In genomic region chr7:136245327-136246004, GRCh38 we compare ENCODE assay signal across 30 cellular contexts.
"Had no signal": no experiment of that assay in that cellular context is flagged by ENCODE, and none has a peak within 500 bp of the region (broad histone marks: within the 10 kb centered on the region; RNA-seq: fewer than 3 reads in every experiment).

No MANE protein-coding gene starts in this region.

- H3K27ac Mint-ChIP-seq: activated CD4-positive, alpha-beta memory T cell treated with anti-CD3 and anti-CD28 coated beads for 36 hours; activated CD8-positive, alpha-beta memory T cell treated with anti-CD3 and anti-CD28 coated beads, Interleukin-2, amount 10 ng/mL, durations not matched to agents 7 days and 5 days; activated CD8-positive, alpha-beta T cell treated with anti-CD3 and anti-CD28 coated beads, Interleukin-2, amount 10 ng/mL, durations not matched to agents 7 days and 5 days; activated naive CD4-positive, alpha-beta T cell treated with anti-CD3 and anti-CD28 coated beads for 36 hours; activated naive CD4-positive, alpha-beta T cell treated with anti-CD3 and anti-CD28 coated beads, Interleukin-2, amount 50 U/mL, for 24 hours; activated naive CD8-positive, alpha-beta T cell treated with anti-CD3 and anti-CD28 coated beads for 36 hours; activated naive CD8-positive, alpha-beta T cell treated with anti-CD3 and anti-CD28 coated beads, Interleukin-2, amount 50 U/mL, for 24 hours; activated T-helper 1 cell treated with anti-CD3 and anti-CD28 coated beads, Interleukin-12 subunit alpha, Interleukin-12 subunit beta, Interleukin-2, Interleukin-4 antibody, amounts not matched to agents 30 ng/mL and 10 ng/mL and 1 ng/mL, durations not matched to agents 14 hours and 24 hours and 36 hours; activated T-helper 2 cell treated with anti-CD3 and anti-CD28 coated beads, Interferon-gamma antibody, Interleukin-2, Interleukin-4, amounts not matched to agents 10 μg/mL and 5 μg/mL and 100 μg/mL, durations not matched to agents 14 hours and 24 hours and 36 hours; WTC11 had no signal

- H3K4me3 Mint-ChIP-seq: activated CD4-positive, alpha-beta memory T cell treated with anti-CD3 and anti-CD28 coated beads for 36 hours; activated CD8-positive, alpha-beta memory T cell treated with anti-CD3 and anti-CD28 coated beads, Interleukin-2, amount 10 ng/mL, durations not matched to agents 7 days and 5 days; activated CD8-positive, alpha-beta T cell treated with anti-CD3 and anti-CD28 coated beads, Interleukin-2, amount 10 ng/mL, durations not matched to agents 7 days and 5 days; activated naive CD4-positive, alpha-beta T cell treated with anti-CD3 and anti-CD28 coated beads for 36 hours; activated naive CD4-positive, alpha-beta T cell treated with anti-CD3 and anti-CD28 coated beads, Interleukin-2, amount 50 U/mL, for 24 hours; activated naive CD8-positive, alpha-beta T cell treated with anti-CD3 and anti-CD28 coated beads for 36 hours; activated naive CD8-positive, alpha-beta T cell treated with anti-CD3 and anti-CD28 coated beads, Interleukin-2, amount 50 U/mL, for 24 hours; activated T-helper 1 cell treated with anti-CD3 and anti-CD28 coated beads, Interleukin-12 subunit alpha, Interleukin-12 subunit beta, Interleukin-2, Interleukin-4 antibody, amounts not matched to agents 30 ng/mL and 10 ng/mL and 1 ng/mL, durations not matched to agents 14 hours and 24 hours and 36 hours; WTC11 had no signal

- H3K27me3 ChIP-seq: adrenal gland, body of pancreas, colonic mucosa, esophagus squamous epithelium, gastroesophageal sphincter, heart right ventricle had no signal

- ATAC-seq: activated CD8-positive, alpha-beta memory T cell treated with anti-CD3 and anti-CD28 coated beads, Interleukin-2, amount 10 ng/mL, durations not matched to agents 7 days and 5 days; activated CD8-positive, alpha-beta T cell treated with anti-CD3 and anti-CD28 coated beads, Interleukin-2, amount 10 ng/mL, durations not matched to agents 7 days and 5 days; activated naive CD8-positive, alpha-beta T cell treated with anti-CD3 and anti-CD28 coated beads, Interleukin-2, amount 50 U/mL, for 24 hours; body of pancreas; gastroesophageal sphincter; heart right ventricle; WTC11 had no signal

- H3K4me3 ChIP-seq: adrenal gland, body of pancreas, colonic mucosa, esophagus squamous epithelium, gastroesophageal sphincter, heart right ventricle had no signal

- H3K9me3 Mint-ChIP-seq: activated naive CD4-positive, alpha-beta T cell treated with anti-CD3 and anti-CD28 coated beads for 36 hours; activated naive CD4-positive, alpha-beta T cell treated with anti-CD3 and anti-CD28 coated beads, Interleukin-2, amount 50 U/mL, for 24 hours; activated T-helper 1 cell treated with anti-CD3 and anti-CD28 coated beads, Interleukin-12 subunit alpha, Interleukin-12 subunit beta, Interleukin-2, Interleukin-4 antibody, amounts not matched to agents 30 ng/mL and 10 ng/mL and 1 ng/mL, durations not matched to agents 14 hours and 24 hours and 36 hours; activated T-helper 2 cell treated with anti-CD3 and anti-CD28 coated beads, Interferon-gamma antibody, Interleukin-2, Interleukin-4, amounts not matched to agents 10 μg/mL and 5 μg/mL and 100 μg/mL, durations not matched to agents 14 hours and 24 hours and 36 hours had no signal

- H3K27ac ChIP-seq: adrenal gland, body of pancreas, colonic mucosa, epithelial cell of prostate, esophagus squamous epithelium, gastroesophageal sphincter, heart right ventricle, VCaP had no signal

- H3K36me3 ChIP-seq: adrenal gland, colonic mucosa, esophagus squamous epithelium, gastroesophageal sphincter, heart right ventricle had no signal

- H3K4me1 Mint-ChIP-seq: activated CD8-positive, alpha-beta memory T cell treated with anti-CD3 and anti-CD28 coated beads, Interleukin-2, amount 10 ng/mL, durations not matched to agents 7 days and 5 days; activated naive CD4-positive, alpha-beta T cell treated with anti-CD3 and anti-CD28 coated beads, Interleukin-2, amount 50 U/mL, for 24 hours; activated naive CD8-positive, alpha-beta T cell treated with anti-CD3 and anti-CD28 coated beads for 36 hours; activated naive CD8-positive, alpha-beta T cell treated with anti-CD3 and anti-CD28 coated beads, Interleukin-2, amount 50 U/mL, for 24 hours; WTC11 had no signal

- DNase-seq: activated CD4-positive, alpha-beta memory T cell treated with anti-CD3 and anti-CD28 coated beads for 36 hours; activated CD4-positive, alpha-beta T cell treated with anti-CD3 and anti-CD28 coated beads for 48 hours; activated CD4-positive, alpha-beta T cell treated with anti-CD3 and anti-CD28 coated beads, Interleukin-2, amount 50 U/mL, for 1 hour; activated CD8-positive, alpha-beta memory T cell treated with anti-CD3 and anti-CD28 coated beads, Interleukin-2, amount 10 ng/mL, durations not matched to agents 7 days and 5 days; activated CD8-positive, alpha-beta memory T cell treated with anti-CD3 and anti-CD28 coated beads, Interleukin-2, amount 50 U/mL, for 4 hours; activated CD8-positive, alpha-beta T cell treated with anti-CD3 and anti-CD28 coated beads, Interleukin-2, amount 10 ng/mL, durations not matched to agents 7 days and 5 days; activated effector memory CD4-positive, alpha-beta T cell treated with anti-CD3 and anti-CD28 coated beads, Interleukin-2, amount 50 U/mL, for 16 hours; activated naive CD4-positive, alpha-beta T cell treated with anti-CD3 and anti-CD28 coated beads for 36 hours; activated naive CD8-positive, alpha-beta T cell treated with anti-CD3 and anti-CD28 coated beads for 36 hours; activated naive CD8-positive, alpha-beta T cell treated with anti-CD3 and anti-CD28 coated beads, Interleukin-2, amount 50 U/mL, for 24 hours; activated T-cell treated with anti-CD3 and anti-CD28 coated beads, Interleukin-2, amount 50 U/mL, for 1 hour; activated T-cell treated with anti-CD3 and anti-CD28 coated beads, Interleukin-2, amount 50 U/mL, for 48 hours; adrenal gland; amygdala; aorta; body of pancreas; caudate nucleus; colonic mucosa; effector CD8-positive, alpha-beta T cell; esophagus squamous epithelium; foreskin melanocyte; heart right ventricle; T-helper 2 cell had no signal

- H3K36me3 Mint-ChIP-seq: activated CD8-positive, alpha-beta memory T cell treated with anti-CD3 and anti-CD28 coated beads, Interleukin-2, amount 10 ng/mL, durations not matched to agents 7 days and 5 days; activated naive CD8-positive, alpha-beta T cell treated with anti-CD3 and anti-CD28 coated beads for 36 hours; WTC11 had no signal

- H3K9me3 ChIP-seq: adrenal gland, body of pancreas, colonic mucosa, esophagus squamous epithelium, gastroesophageal sphincter, heart right ventricle had no signal

- H3K27me3 Mint-ChIP-seq: activated CD4-positive, alpha-beta memory T cell treated with anti-CD3 and anti-CD28 coated beads for 36 hours; activated CD8-positive, alpha-beta memory T cell treated with anti-CD3 and anti-CD28 coated beads, Interleukin-2, amount 10 ng/mL, durations not matched to agents 7 days and 5 days; activated naive CD8-positive, alpha-beta T cell treated with anti-CD3 and anti-CD28 coated beads for 36 hours; activated naive CD8-positive, alpha-beta T cell treated with anti-CD3 and anti-CD28 coated beads, Interleukin-2, amount 50 U/mL, for 24 hours had no signal

- H3K4me1 ChIP-seq: adrenal gland, body of pancreas, colonic mucosa, esophagus squamous epithelium, gastroesophageal sphincter, heart right ventricle had no signal
